8 cellular contexts compared by ENCODE assay signal in the genomic region with DNA sequence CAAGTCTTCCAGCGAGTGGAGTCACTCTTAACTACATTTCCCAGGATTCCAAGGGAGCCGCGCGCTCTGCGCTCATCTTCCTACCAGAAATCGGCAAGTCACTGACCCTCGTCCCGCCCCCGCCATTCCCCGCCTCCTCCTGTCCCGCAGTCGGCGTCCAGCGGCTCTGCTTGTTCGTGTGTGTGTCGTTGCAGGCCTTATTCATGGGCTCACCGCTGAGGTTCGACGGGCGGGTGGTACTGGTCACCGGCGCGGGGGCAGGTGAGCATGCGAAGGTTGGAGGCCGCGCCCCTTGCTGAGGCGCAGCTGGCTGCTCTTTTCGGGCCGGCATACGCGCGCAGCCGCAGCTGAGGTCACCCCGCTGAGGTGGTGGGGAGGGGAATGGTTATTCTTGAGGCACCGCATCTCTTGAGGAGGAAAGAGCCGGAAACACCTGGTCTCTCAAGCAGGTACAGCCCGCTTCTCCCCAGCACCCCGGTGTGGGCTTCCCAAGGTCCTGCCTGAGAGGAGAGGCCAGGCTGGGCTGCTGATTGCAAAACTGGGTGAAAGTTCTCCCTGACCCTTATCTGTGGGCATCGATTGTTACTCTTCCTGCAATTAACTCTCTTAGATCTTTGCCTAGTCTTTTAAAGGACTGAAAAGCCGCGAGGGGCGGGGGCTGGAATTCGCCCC. TPM values are rescaled to one million over a fixed set of nuclear protein-coding genes. Genes with fewer than 3 reads are reported as not detected.
DNase-seq lines count a peak whose midpoint lies in the region; ATAC-seq and TF ChIP-seq lines count a peak whose summit lies in the region.

Gene HSD17B4 (plus strand): TSS at position 125 of the 672 bp plus-strand sequence. CDS start 79 bp downstream, at position 204.

- no peaks in the 10 kb centered on the region for H3K9me3 Mint-ChIP-seq in activated T-cell treated with anti-CD3 and anti-CD28 coated beads, Interleukin-2, amount 50 U/mL, for 4 hours

- TF ChIP-seq CTCF in Panc1 (IDR thresholded peaks at IDR 0.05) (no peak), esophagus muscularis mucosa (IDR thresholded peaks at IDR 0.05) (no peak)

- DNase-seq in DMS153 treated with DMSO at 0.1 percent for 48 hours (lab: John Stamatoyannopoulos, UW; ENCODE audit: unreplicated experiment), result peak; percentile 42
- DNase-seq in Jurkat, Clone E6-1 (ENCODE audit: low read depth, low spot score), result peak; percentile 89
- peak; percentile 48 for DNase-seq in Panc1 (ENCODE audit: low read depth, low spot score)
- DNase-seq in activated T-cell treated with anti-CD3 and anti-CD28 coated beads, Interleukin-2, amount 50 U/mL, for 4 hours, result peak; percentile 60
- DNase-seq in esophagus muscularis mucosa (ENCODE audit: extremely low spot score), result peak; percentile 96
- peak; percentile 55 to 61 for DNase-seq in stimulated activated CD8-positive, alpha-beta memory T cell treated with anti-CD3 and anti-CD28 coated beads, Interleukin-7, amount 100 ng/mL, for 4 hours (ENCODE audit: low read depth in 2 of 2)

- TF ChIP-seq POLR2A in esophagus muscularis mucosa (IDR thresholded peaks at IDR 0.05; ENCODE audit: low read depth), result peak; percentile 21

- no peaks in the 10 kb centered on the region for H3K9me3 ChIP-seq in Panc1 (ENCODE audit: control insufficient read depth, insufficient read depth, low read depth, low read length)
- peaks cover 0 to 7% (median 0%) of the 10 kb centered on the region in 4 donors for H3K9me3 ChIP-seq in esophagus muscularis mucosa
- H3K9me3 ChIP-seq in muscle layer of duodenum (ENCODE audit: control insufficient read depth in 1 of 2, low read length in 2 of 2), result peaks cover 0 to 7% of the 10 kb centered on the region in 2 donors

- H3K27me3 Mint-ChIP-seq in activated T-cell treated with anti-CD3 and anti-CD28 coated beads, Interleukin-2, amount 50 U/mL, for 4 hours (ENCODE audit: low read depth), result no peaks in the 10 kb centered on the region

- POLR2A ChIA-PET in Panc1 (lab: Charles Lee), result no interaction called here

- WGBS in esophagus muscularis mucosa, result under 1% methylated on average over 38 of the region's 43 CpGs

- BruUV-seq in Panc1 (replicated peaks; lab: Mats Ljungman, UMichigan), result no TSS peak

- peaks cover 6% of the 10 kb centered on the region for H3K4me1 ChIP-seq in Panc1 (ENCODE audit: control insufficient read depth, insufficient read depth, low read length)
- H3K4me1 ChIP-seq in esophagus muscularis mucosa, result peaks cover 15 to 22% (median 20%) of the 10 kb centered on the region in 4 donors
- H3K4me1 ChIP-seq in muscle layer of duodenum (ENCODE audit: control insufficient read depth in 1 of 2, insufficient read depth in 2 of 2, low read length in 2 of 2), result peaks cover 6 to 9% of the 10 kb centered on the region in 2 donors

- peak; percentile 94 for ATAC-seq in GM21619 (IDR thresholded peaks at IDR 0.05; ENCODE audit: unreplicated experiment)
- peak; percentile 100 for ATAC-seq in Panc1
- peak; percentile 97 to 98 for ATAC-seq in activated T-cell treated with anti-CD3 and anti-CD28 coated beads, Interleukin-2, amount 50 U/mL, for 4 hours

- TF ChIP-seq EP300 in esophagus muscularis mucosa (IDR thresholded peaks at IDR 0.05), result no peak

- peak within 1 kb of the TSS; percentile 94 for H3K4me3 Mint-ChIP-seq in activated T-cell treated with anti-CD3 and anti-CD28 coated beads, Interleukin-2, amount 50 U/mL, for 4 hours

- CTCF ChIA-PET in Panc1 (lab: Charles Lee), result no interaction called here

- H3K27ac ChIP-seq in Panc1 (ENCODE audit: low read length), result peak within 1 kb of the TSS; percentile 79
- peak within 1 kb of the TSS; percentile 82 to 93 (median 88) for H3K27ac ChIP-seq in esophagus muscularis mucosa (replicated peaks in 1 of 4)
- peak within 1 kb of the TSS; percentile 92 for H3K27ac ChIP-seq in muscle layer of duodenum (ENCODE audit: low read length)

- peaks cover 14% of the 10 kb centered on the region for H3K4me1 Mint-ChIP-seq in activated T-cell treated with anti-CD3 and anti-CD28 coated beads, Interleukin-2, amount 50 U/mL, for 4 hours (ENCODE audit: low read depth)

- H3K4me3 ChIP-seq in Jurkat, Clone E6-1 (ENCODE audit: low read length), result peak within 1 kb of the TSS; percentile 63
- H3K4me3 ChIP-seq in Panc1 (ENCODE audit: low read depth in 2 of 2, low read length in 2 of 2), result peak within 1 kb of the TSS; percentile 62 to 89
- peak within 1 kb of the TSS; percentile 73 to 84 (median 79) for H3K4me3 ChIP-seq in esophagus muscularis mucosa
- H3K4me3 ChIP-seq in muscle layer of duodenum (ENCODE audit: low read depth in 1 of 2, low read length in 2 of 2), result peak within 1 kb of the TSS; percentile 83 to 93

- H3K27me3 ChIP-seq in Panc1 (ENCODE audit: control insufficient read depth, insufficient read depth, low read length), result no peaks in the 10 kb centered on the region
- H3K27me3 ChIP-seq in esophagus muscularis mucosa, result no peaks in the 10 kb centered on the region
- no peaks in the 10 kb centered on the region for H3K27me3 ChIP-seq in muscle layer of duodenum (ENCODE audit: low read depth, low read length)

- no peaks in the 10 kb centered on the region for H3K36me3 ChIP-seq in Panc1 (ENCODE audit: control insufficient read depth, insufficient read depth, low read length)
- peaks cover 0 to 11% (median 4%) of the 10 kb centered on the region in 4 donors for H3K36me3 ChIP-seq in esophagus muscularis mucosa
- H3K36me3 ChIP-seq in muscle layer of duodenum (ENCODE audit: control insufficient read depth in 1 of 2, insufficient read depth in 2 of 2, low read length in 2 of 2), result no peaks in the 10 kb centered on the region

- peaks cover 10% of the 10 kb centered on the region for H3K36me3 Mint-ChIP-seq in activated T-cell treated with anti-CD3 and anti-CD28 coated beads, Interleukin-2, amount 50 U/mL, for 4 hours (ENCODE audit: insufficient read depth)

- in situ Hi-C loops in Panc1 (cut with HindIII; ENCODE audit: low pct_unique_long_range_greater_than_20kb, low sequenced_read_pairs), result no loop called here

- intact Hi-C loops in Panc1 (cut with micrococcal nuclease; ENCODE audit: unreplicated experiment), result no loop called here
- intact Hi-C loops in esophagus muscularis mucosa (cut with DNase I), result no loop called here

RNA-seq across cellular contexts. Expression of gene HSD17B4, which starts in this region (rescaled TPM):
- 104 TPM for polyA plus RNA-seq in Jurkat, Clone E6-1 (2012; ENCODE audit: insufficient read depth, insufficient read length)
- 107 TPM for total RNA-seq in Panc1 (2021; ENCODE audit: unreplicated experiment)
- 121 TPM for polyA plus RNA-seq in Panc1 (2012; ENCODE audit: insufficient read length)
- 10 to 100 TPM; 59.7 to 74.4 (median 69.7) TPM for total RNA-seq in activated T-cell treated with anti-CD3 and anti-CD28 coated beads, Interleukin-2, amount 50 U/mL, for 4 hours
- 10 to 100 TPM; 71.6 to 90.6 (median 86.2) TPM for total RNA-seq in esophagus muscularis mucosa

Comparison
In these comparisons a context has a peak if more than half of its experiments do, and no peak if none do; other contexts are left out.
1. Peak in every context shown above with its lines: DNase-seq, ATAC-seq, H3K4me3 ChIP-seq and H3K27ac ChIP-seq.
2. DNase-seq: peak in every context shown above with its lines; median percentile 96 in esophagus muscularis mucosa; 89 in Jurkat, Clone E6-1; 60 in activated T-cell treated with anti-CD3 and anti-CD28 coated beads, Interleukin-2, amount 50 U/mL, for 4 hours; 58 in stimulated activated CD8-positive, alpha-beta memory T cell treated with anti-CD3 and anti-CD28 coated beads, Interleukin-7, amount 100 ng/mL, for 4 hours; 48 in Panc1; 42 in DMS153 treated with DMSO at 0.1 percent for 48 hours.